In genomic region chr1:228039986-228040385, GRCh38 we compare ENCODE assay signal across 1 cellular context.
TF ChIP-seq lines count a peak whose summit lies in the region.

No MANE protein-coding gene starts in this region.

TF ChIP-seq in K562, 482 proteins besides CTCF, POLR2A, EP300 and RAD21:
- TF ChIP-seq ZFP36 (IDR thresholded peaks at IDR 0.05; ENCODE audit: low read depth, low read length, partially characterized antibody) (peak; percentile 53), ERF (CRISPR knock-in tag; IDR thresholded peaks at IDR 0.05) (no peak)
